ENCODE assay signal across 1 cellular context in genomic region chr7:70951271-70951962, GRCh38.
TF ChIP-seq lines count a peak whose summit lies in the region.

No MANE protein-coding gene starts in this region.

TF ChIP-seq in WTC11, 78 proteins besides CTCF, POLR2A, EP300 and RAD21 (continued from another document):
- TF ChIP-seq PRDM15 (CRISPR knock-in tag; IDR thresholded peaks at IDR 0.05) (no peak), RELA (CRISPR knock-in tag; IDR thresholded peaks at IDR 0.05; ENCODE audit: borderline replicate concordance) (no peak), ZNF532 (CRISPR knock-in tag; IDR thresholded peaks at IDR 0.05; ENCODE audit: borderline replicate concordance) (no peak), E2F5 (CRISPR knock-in tag; IDR thresholded peaks at IDR 0.05) (no peak), SP1 (CRISPR knock-in tag; conservative IDR thresholded peaks at IDR 0.05) (no peak), CREM (CRISPR knock-in tag; IDR thresholded peaks at IDR 0.05) (no peak), PREB (CRISPR knock-in tag; IDR thresholded peaks at IDR 0.05; ENCODE audit: borderline replicate concordance) (no peak), ZBTB43 (CRISPR knock-in tag; IDR thresholded peaks at IDR 0.05) (no peak), ATF3 (CRISPR knock-in tag; conservative IDR thresholded peaks at IDR 0.05) (no peak), TEAD1 (CRISPR knock-in tag; IDR thresholded peaks at IDR 0.05) (no peak), GTF2I (CRISPR knock-in tag; conservative IDR thresholded peaks at IDR 0.05) (no peak), AR (CRISPR knock-in tag; IDR thresholded peaks at IDR 0.05) (no peak)
